In genomic region chr17:2710075-2710803, GRCh38 we compare ENCODE assay signal across 8 cellular contexts. TPM values are rescaled to one million over a fixed set of nuclear protein-coding genes. Genes with fewer than 3 reads are reported as not detected.
DNase-seq lines count a peak whose midpoint lies in the region; ATAC-seq and TF ChIP-seq lines count a peak whose summit lies in the region.

No MANE protein-coding gene starts in this region.

- H3K4me2 ChIP-seq in KMS-11: peak overlapping the region; percentile 55

- no peaks in the 10 kb centered on the region for H3K36me3 ChIP-seq in KMS-11 (ENCODE audit: insufficient read depth)

- H2AFZ ChIP-seq in KMS-11 (ENCODE audit: low read depth): no peak overlapping the region

- no peak overlapping the region for H3K4me3 ChIP-seq in KMS-11 (IDR thresholded peaks at IDR 0.05; ENCODE audit: insufficient read depth, low read depth, low read length)

- peak overlapping the region; percentile 79 for H3K9ac ChIP-seq in KMS-11

- H3K27me3 Mint-ChIP-seq in CD14-positive monocyte (ENCODE audit: low read depth in 3 of 3): no peaks in the 10 kb centered on the region
- H3K27me3 Mint-ChIP-seq in naive thymus-derived CD8-positive, alpha-beta T cell: no peaks in the 10 kb centered on the region

- intact Hi-C loops in CD14-positive monocyte (cut with micrococcal nuclease): no loop called here

- ATAC-seq in naive thymus-derived CD8-positive, alpha-beta T cell: no peak
- no peak for ATAC-seq in HG03571 (IDR thresholded peaks at IDR 0.05; ENCODE audit: unreplicated experiment)

- H3K4me3 Mint-ChIP-seq in CD14-positive monocyte: peak overlapping the region; percentile 84 to 86
- peak overlapping the region; percentile 80 to 93 (median 86) for H3K4me3 Mint-ChIP-seq in naive thymus-derived CD8-positive, alpha-beta T cell

- DNase-seq in CD14-positive monocyte (ENCODE audit: low spot score): no peak
- DNase-seq in naive thymus-derived CD8-positive, alpha-beta T cell: no peak
- DNase-seq in A172 (ENCODE audit: low spot score): no peak
- DNase-seq in stimulated activated CD4-positive, alpha-beta T cell treated with anti-CD3 and anti-CD28 coated beads, Interleukin-4, amount 100 ng/mL, for 24 hours: no peak
- DNase-seq in HEK293T (ENCODE audit: extremely low spot score): no peak

- no peaks in the 10 kb centered on the region for H3K27me3 ChIP-seq in KMS-11 (ENCODE audit: insufficient read depth, low read depth)

- H3K27ac ChIP-seq in KMS-11 (peak overlapping the region; percentile 58), cingulate gyrus (ENCODE audit: low read depth, low read length) (peak overlapping the region; percentile 5)

- H3K36me3 Mint-ChIP-seq in CD14-positive monocyte: peaks cover 0 to 2% of the 10 kb centered on the region in 2 donors
- no peaks in the 10 kb centered on the region for H3K36me3 Mint-ChIP-seq in naive thymus-derived CD8-positive, alpha-beta T cell

- POLR2A ChIA-PET in naive thymus-derived CD8-positive, alpha-beta T cell (lab: Charles Lee): interaction anchor here (0.6 kb wide), 1 partner anchor 16 kb away, joined by 7 read pairs; no protein-coding TSS in a partner anchor
- POLR2A ChIA-PET in HEK293T (lab: Yijun Ruan, JAX): interaction anchor here (1.1 to 1.3 kb wide), 2 partner anchors 23 to 46 kb away, joined by 3 read pairs; no protein-coding TSS in a partner anchor

- H3K9me3 Mint-ChIP-seq in CD14-positive monocyte: no peaks in the 10 kb centered on the region
- H3K9me3 Mint-ChIP-seq in naive thymus-derived CD8-positive, alpha-beta T cell: no peaks in the 10 kb centered on the region

- H3K27ac Mint-ChIP-seq in CD14-positive monocyte: peak overlapping the region in 6 of 7 donors; percentile 59 to 88 (median 77)
- H3K27ac Mint-ChIP-seq in naive thymus-derived CD8-positive, alpha-beta T cell: peak overlapping the region; percentile 69 to 92 (median 83)

- TF ChIP-seq CTCF in CD14-positive monocyte (IDR thresholded peaks at IDR 0.05): no peak
- TF ChIP-seq CTCF in KMS-11 (conservative IDR thresholded peaks at IDR 0.05; ENCODE audit: low read depth, low read length): no peak

- peaks cover 60% of the 10 kb centered on the region for H3K79me2 ChIP-seq in KMS-11 (ENCODE audit: insufficient read depth, low read depth)

- peaks cover 40% of the 10 kb centered on the region for H3K4me1 Mint-ChIP-seq in CD14-positive monocyte
- H3K4me1 Mint-ChIP-seq in naive thymus-derived CD8-positive, alpha-beta T cell: peaks cover 36 to 60% (median 49%) of the 10 kb centered on the region in 4 donors

- peaks cover 10% of the 10 kb centered on the region; the same call in 1 of the 2 replicates for H4K20me1 ChIP-seq in KMS-11 (ENCODE audit: insufficient read depth)

- CTCF ChIA-PET in HEK293T (lab: Yijun Ruan, JAX): no interaction called here

- peaks cover 11% of the 10 kb centered on the region for H3K4me1 ChIP-seq in KMS-11 (ENCODE audit: low read depth, poor library complexity, severe bottlenecking)

TF ChIP-seq in HEK293T, 16 proteins besides CTCF, POLR2A, EP300 and RAD21:
- TF ChIP-seq ELF4 (IDR thresholded peaks at IDR 0.05): no peak
- TF ChIP-seq FOXK2 (IDR thresholded peaks at IDR 0.05): no peak
- no peak for TF ChIP-seq SUZ12 (IDR thresholded peaks at IDR 0.05)
- no peak for TF ChIP-seq BHLHE40 (IDR thresholded peaks at IDR 0.05; ENCODE audit: borderline replicate concordance)
- TF ChIP-seq LEF1 (IDR thresholded peaks at IDR 0.05; ENCODE audit: borderline replicate concordance): no peak
- TF ChIP-seq L3MBTL2 (conservative IDR thresholded peaks at IDR 0.05): no peak
- no peak for TF ChIP-seq ZNF384 (IDR thresholded peaks at IDR 0.05)
- TF ChIP-seq NFRKB (IDR thresholded peaks at IDR 0.05): no peak
- TF ChIP-seq FOXM1 (IDR thresholded peaks at IDR 0.05; ENCODE audit: borderline replicate concordance): no peak
- TF ChIP-seq CTBP1 (IDR thresholded peaks at IDR 0.05; ENCODE audit: borderline replicate concordance): no peak
- TF ChIP-seq FOXA1 (IDR thresholded peaks at IDR 0.05): no peak
- no peak for TF ChIP-seq ARNT (IDR thresholded peaks at IDR 0.05)
- TF ChIP-seq PKNOX1 (IDR thresholded peaks at IDR 0.05): no peak
- TF ChIP-seq SP1 (IDR thresholded peaks at IDR 0.05): no peak
- TF ChIP-seq TARDBP (IDR thresholded peaks at IDR 0.05): no peak
- no peak; the same call in 1 of the 2 replicates for TF ChIP-seq HDGF (IDR thresholded peaks at IDR 0.05; ENCODE audit: borderline replicate concordance)

RNA-seq across cellular contexts. Expression of gene CLUH, which starts 1.3 kb away (rescaled TPM):
- 1 to 10 TPM; 1.6 to 4.2 TPM for polyA plus RNA-seq in CD14-positive monocyte
- 10 to 100 TPM; 48.6 to 57.1 TPM for total RNA-seq in naive thymus-derived CD8-positive, alpha-beta T cell
- 10 to 100 TPM in 1 of 3 donors, 1 to 10 TPM in 2; 8.2 to 15.3 (median 8.7) TPM for polyA plus RNA-seq in naive thymus-derived CD8-positive, alpha-beta T cell
- 52.2 and 55.9 TPM in 2 replicates for total RNA-seq in A172 (2014; rRNA removed; shearing (Covaris generic))

RNA-seq across cellular contexts. Expression of gene CCDC92B, which starts 39.2 kb away (rescaled TPM):
- not detected for polyA plus RNA-seq in CD14-positive monocyte
- total RNA-seq in naive thymus-derived CD8-positive, alpha-beta T cell: under 1 TPM; 0.16 to 0.30 TPM
- polyA plus RNA-seq in naive thymus-derived CD8-positive, alpha-beta T cell: not detected
- not detected in 2 replicates for total RNA-seq in A172 (2014; rRNA removed; shearing (Covaris generic))
